Comparison of ENCODE assay signal across 9 cellular contexts in the genomic region with DNA sequence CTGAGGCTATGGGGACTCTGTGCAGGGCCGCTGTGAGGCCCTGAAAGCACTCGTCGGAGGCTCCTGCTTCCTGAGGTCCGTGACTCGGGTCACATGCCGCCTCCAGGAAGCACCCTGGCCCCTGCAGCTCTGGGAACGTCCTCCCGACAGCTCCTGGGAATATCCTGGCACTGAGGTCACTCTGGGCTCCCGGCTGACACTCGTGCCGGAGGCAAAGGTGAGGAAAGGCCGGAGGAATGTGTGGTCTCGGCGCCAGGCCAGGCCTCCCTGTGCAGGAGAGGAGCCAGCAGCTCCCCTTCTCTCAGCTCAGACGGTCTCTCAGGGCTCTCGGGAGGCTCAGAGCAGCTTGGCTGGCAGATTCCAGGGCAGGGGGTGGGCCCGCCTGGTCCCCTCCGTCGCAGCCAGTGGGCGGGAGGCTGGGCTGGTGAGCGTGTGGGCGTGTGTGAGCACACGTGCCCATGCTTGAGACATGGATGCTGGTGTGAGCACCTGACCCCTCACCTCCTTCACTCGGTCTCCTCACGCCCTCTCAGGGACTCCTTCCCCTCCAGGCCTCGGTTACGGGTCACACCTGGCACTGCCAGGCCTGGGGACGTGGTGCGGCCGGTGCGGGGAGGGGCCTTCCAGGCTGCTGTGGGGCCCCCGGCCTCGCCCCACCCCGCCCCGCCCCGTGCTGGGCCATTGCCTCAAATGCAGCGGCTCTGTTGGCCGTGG. TPM values are rescaled to one million over a fixed set of nuclear protein-coding genes. Genes with fewer than 3 reads are reported as not detected.
A peak's percentile ranks its signal among the peaks of the same experiment; 100 is the strongest.
DNase-seq lines count a peak whose midpoint lies in the region; ATAC-seq, FAIRE-seq and TF ChIP-seq lines count a peak whose summit lies in the region.
"Had no signal": no experiment of that assay in that cellular context is flagged by ENCODE, and none has a peak within 500 bp of the region (broad histone marks: within the 10 kb centered on the region; RNA-seq: fewer than 3 reads in every experiment).

No MANE protein-coding gene starts in this region.

- ATAC-seq in SK-N-SH treated with all-trans-retinoic acid at 6 μM for 48 hours (peak; percentile 85), HepG2 (peak; percentile 82)
- peak; percentile 67 for ATAC-seq in stimulated activated naive CD8-positive, alpha-beta T cell treated with anti-CD3 and anti-CD28 coated beads, Interleukin-15, Interleukin-2, amounts not matched to agents 100 U/mL and 50 U/mL, for 24 hours

- H3K4me3 ChIP-seq in HepG2 (replicated peaks in 1 of 3; ENCODE audit: insufficient read depth in 1 of 3, low read depth in 2 of 3, low read length in 3 of 3) = peak overlapping the region; percentile 28 to 64 (median 37); a peak in 5 of 6 replicates

- intact Hi-C loops in HepG2 (cut with micrococcal nuclease; ENCODE audit: unreplicated experiment) = no loop called here

- TF ChIP-seq RAD21 in HepG2 (CRISPR knock-in tag; IDR thresholded peaks at IDR 0.05) = no peak

- no peak for TF ChIP-seq EP300 in HepG2 (IDR thresholded peaks at IDR 0.05; ENCODE audit: low read depth in 2 of 2, low read length in 2 of 2)
- peak; percentile 26; the same call in 1 of the 2 replicates for TF ChIP-seq EP300 in HepG2 (CRISPR knock-in tag; IDR thresholded peaks at IDR 0.05; ENCODE audit: borderline replicate concordance)

- DNase-seq in NCI-H1092 treated with DMSO at 0.1 percent for 48 hours (lab: John Stamatoyannopoulos, UW) (peak; percentile 2), NCI-H1092 (lab: John Stamatoyannopoulos, UW) (no peak), HT1080 (ENCODE audit: low read depth) (peak; percentile 96), dermis blood vessel endothelial cell (peak; percentile 75), HepG2 (ENCODE audit: low spot score) (peak; percentile 79)
- peak; percentile 58 for DNase-seq in stimulated activated naive CD8-positive, alpha-beta T cell treated with anti-CD3 and anti-CD28 coated beads, Interleukin-15, Interleukin-2, amounts not matched to agents 100 U/mL and 50 U/mL, for 24 hours
- DNase-seq in effector CD8-positive, alpha-beta T cell (lab: John Stamatoyannopoulos, UW) = no peak

- H3K4me2 ChIP-seq in HepG2 (ENCODE audit: low read depth, low read length) = peak overlapping the region; percentile 86

- H2AFZ ChIP-seq in HepG2 (ENCODE audit: low read length) = no peak overlapping the region

- H3K27ac ChIP-seq in HepG2 (ENCODE audit: extremely low read length, insufficient read depth, low read length) = peak overlapping the region; percentile 8

- peaks cover 7 to 12% of the 10 kb centered on the region in 2 experiments; a peak in 4 of 5 replicates for H3K27me3 ChIP-seq in HepG2 (ENCODE audit: control insufficient read depth in 1 of 2, insufficient read depth in 2 of 2, low read length in 2 of 2)

- POLR2A ChIA-PET in HepG2 (lab: Yijun Ruan, JAX) = interaction anchor here (1.0 to 1.8 kb wide), 6 partner anchors 9 to 45 kb away, joined by 3 to 11 read pairs (median 5); no protein-coding TSS in a partner anchor

- no peak for FAIRE-seq in HepG2 (lab: Jason Lieb, UNC)
- FAIRE-seq: A204.1 had no signal

- no peaks in the 10 kb centered on the region for H3K36me3 ChIP-seq in HepG2 (replicated peaks in 1 of 2; ENCODE audit: control insufficient read depth in 1 of 2, insufficient read depth in 2 of 2, low read length in 2 of 2)

- no TSS peak for BruUV-seq in HepG2 (replicated peaks; lab: Mats Ljungman, UMichigan)

- TF ChIP-seq POLR2A in HepG2 (IDR thresholded peaks at IDR 0.05; ENCODE audit: insufficient read depth in 1 of 2, low read depth in 2 of 2, low read length in 2 of 2) = peak in 1 of 2 experiments; percentile 31; a peak in 1 of 4 replicates

- H3K4me1 ChIP-seq in HepG2 (ENCODE audit: insufficient read depth, low read length) = peaks cover 14% of the 10 kb centered on the region

- peak overlapping the region; percentile 54 for H3K9ac ChIP-seq in HepG2 (ENCODE audit: insufficient read depth, low read depth, low read length)

- no peaks in the 10 kb centered on the region for H3K79me2 ChIP-seq in HepG2 (ENCODE audit: insufficient read depth, low read length)

- in situ Hi-C loops in HepG2 (cut with HindIII; ENCODE audit: extremely low pct_ligation_motif_present, low pct_unique_long_range_greater_than_20kb) = no loop called here

- 0% methylated on average over 7 of the region's 38 CpGs for WGBS in HepG2 (ENCODE audit: low lambda C conversion rate)

- CTCF ChIA-PET in HepG2 (lab: Yijun Ruan, JAX; ENCODE audit: low intra/inter-chr PET ratio, low total read pairs) = no interaction called here

- no peak for TF ChIP-seq CTCF in HepG2 (CRISPR knock-in tag; IDR thresholded peaks at IDR 0.05)

- H4K20me1 ChIP-seq in HepG2 (ENCODE audit: insufficient read depth, low read length) = no peaks in the 10 kb centered on the region

- H3K9me3 ChIP-seq in HepG2 (ENCODE audit: low read length) = no peaks in the 10 kb centered on the region

RNA-seq across cellular contexts. Expression of a gene that starts 5.5 kb away (rescaled TPM):
- total RNA-seq in HT1080 (2014; rRNA removed; shearing (Covaris generic)) = not detected in 2 replicates
- not detected in 2 replicates for polyA plus RNA-seq in HT1080 (2015; cell fraction: cytosol; rRNA removed)
- polyA plus RNA-seq in HT1080 (2015; cell fraction: nucleus; rRNA removed) = not detected in 2 replicates
- not detected in 2 replicates for total RNA-seq in dermis blood vessel endothelial cell
- total RNA-seq in HepG2 (2016; rRNA removed; fragmentation: Illumina TruSeq; extraction: Trizol) = not detected in 2 replicates
- not detected in 2 replicates for total RNA-seq in HepG2 (2016; cell fraction: cytosol; rRNA removed; fragmentation: Illumina TruSeq; extraction: Trizol; ENCODE audit: low read depth)
- not detected in 2 replicates for total RNA-seq in HepG2 (2016; cell fraction: insoluble cytoplasmic fraction; rRNA removed; fragmentation: Illumina TruSeq; extraction: Trizol)
- total RNA-seq in HepG2 (2016; cell fraction: membrane; rRNA removed; fragmentation: Illumina TruSeq; extraction: Trizol) = not detected in 2 replicates
- not detected in 2 replicates for total RNA-seq in HepG2 (2016; cell fraction: nucleus; rRNA removed; fragmentation: Illumina TruSeq; extraction: Trizol)
- polyA plus RNA-seq in HepG2 (2011; rRNA removed) = 0.03 and 0.05 TPM in 2 replicates
- polyA plus RNA-seq in HepG2 (2011; cell fraction: cytosol; rRNA removed) = 0.04 TPM in 1 of 2 replicates, not detected in the other
- not detected in 2 replicates for polyA plus RNA-seq in HepG2 (2011; cell fraction: nucleus; rRNA removed)
- polyA plus RNA-seq in HepG2 (2012) = 0.07 and 0.08 TPM in 2 replicates
- not detected in 2 replicates for polyA plus RNA-seq in HepG2 (2016; cell fraction: cytosol; fragmentation: Illumina TruSeq; extraction: Trizol; ENCODE audit: low read depth)
- not detected in 2 replicates for polyA plus RNA-seq in HepG2 (2016; cell fraction: insoluble cytoplasmic fraction; fragmentation: Illumina TruSeq; extraction: Trizol; ENCODE audit: low read depth)
- not detected in 2 replicates for polyA plus RNA-seq in HepG2 (2016; cell fraction: membrane; fragmentation: Illumina TruSeq; extraction: Trizol; ENCODE audit: low read depth)
- polyA plus RNA-seq in HepG2 (2016; cell fraction: nucleus; fragmentation: Illumina TruSeq; extraction: Trizol; ENCODE audit: insufficient read depth, low read depth) = not detected in 2 replicates
- 2.1 TPM in 1 of 2 replicates, not detected in the other for polyA minus RNA-seq in HepG2 (2011; rRNA and poly(A)+ RNA removed; ENCODE audit: low replicate concordance)
- not detected in 2 replicates for polyA minus RNA-seq in HepG2 (2011; cell fraction: cytosol; rRNA and poly(A)+ RNA removed)
- 0.26 TPM in 1 of 2 replicates, not detected in the other for polyA minus RNA-seq in HepG2 (2011; cell fraction: nucleus; rRNA and poly(A)+ RNA removed)

RNA-seq across cellular contexts. Expression of a gene that starts 36.3 kb away (rescaled TPM):
- 17.8 and 19.8 TPM in 2 replicates for total RNA-seq in HT1080 (2014; rRNA removed; shearing (Covaris generic))
- 12.3 and 16.1 TPM in 2 replicates for polyA plus RNA-seq in HT1080 (2015; cell fraction: cytosol; rRNA removed)
- polyA plus RNA-seq in HT1080 (2015; cell fraction: nucleus; rRNA removed) = 31.9 and 36.5 TPM in 2 replicates
- total RNA-seq in dermis blood vessel endothelial cell (11.4 and 11.7 TPM in 2 replicates), HepG2 (2016; rRNA removed; fragmentation: Illumina TruSeq; extraction: Trizol) (3.8 and 6.7 TPM in 2 replicates)
- 6.3 and 6.8 TPM in 2 replicates for total RNA-seq in HepG2 (2016; cell fraction: cytosol; rRNA removed; fragmentation: Illumina TruSeq; extraction: Trizol; ENCODE audit: low read depth)
- total RNA-seq in HepG2 (2016; cell fraction: insoluble cytoplasmic fraction; rRNA removed; fragmentation: Illumina TruSeq; extraction: Trizol) = 3.6 and 6.6 TPM in 2 replicates
- 7.4 and 7.9 TPM in 2 replicates for total RNA-seq in HepG2 (2016; cell fraction: membrane; rRNA removed; fragmentation: Illumina TruSeq; extraction: Trizol)
- 6.3 and 7.7 TPM in 2 replicates for total RNA-seq in HepG2 (2016; cell fraction: nucleus; rRNA removed; fragmentation: Illumina TruSeq; extraction: Trizol)
- polyA plus RNA-seq in HepG2 (2011; rRNA removed) = 3.8 and 4.2 TPM in 2 replicates
- polyA plus RNA-seq in HepG2 (2011; cell fraction: cytosol; rRNA removed) = 1.7 and 4.2 TPM in 2 replicates
- polyA plus RNA-seq in HepG2 (2011; cell fraction: nucleus; rRNA removed) = 22.9 and 35.9 TPM in 2 replicates
- 2.8 and 3.2 TPM in 2 replicates for polyA plus RNA-seq in HepG2 (2012)
- polyA plus RNA-seq in HepG2 (2016; cell fraction: cytosol; fragmentation: Illumina TruSeq; extraction: Trizol; ENCODE audit: low read depth) = 4.7 and 6.0 TPM in 2 replicates
- 3.5 and 4.0 TPM in 2 replicates for polyA plus RNA-seq in HepG2 (2016; cell fraction: insoluble cytoplasmic fraction; fragmentation: Illumina TruSeq; extraction: Trizol; ENCODE audit: low read depth)
- polyA plus RNA-seq in HepG2 (2016; cell fraction: membrane; fragmentation: Illumina TruSeq; extraction: Trizol; ENCODE audit: low read depth) = 7.0 and 8.1 TPM in 2 replicates
- 19.9 and 20.1 TPM in 2 replicates for polyA plus RNA-seq in HepG2 (2016; cell fraction: nucleus; fragmentation: Illumina TruSeq; extraction: Trizol; ENCODE audit: insufficient read depth, low read depth)
- polyA minus RNA-seq in HepG2 (2011; rRNA and poly(A)+ RNA removed; ENCODE audit: low replicate concordance) = 2.9 and 5.6 TPM in 2 replicates
- 2.1 and 2.2 TPM in 2 replicates for polyA minus RNA-seq in HepG2 (2011; cell fraction: cytosol; rRNA and poly(A)+ RNA removed)
- 3.7 and 4.5 TPM in 2 replicates for polyA minus RNA-seq in HepG2 (2011; cell fraction: nucleus; rRNA and poly(A)+ RNA removed)

RNA-seq across cellular contexts. Expression of a gene that starts 59.6 kb away (rescaled TPM):
- total RNA-seq in HT1080 (2014; rRNA removed; shearing (Covaris generic)) = 89.9 and 101 TPM in 2 replicates
- polyA plus RNA-seq in HT1080 (2015; cell fraction: cytosol; rRNA removed) = 90.7 and 92.3 TPM in 2 replicates
- 840 and 979 TPM in 2 replicates for polyA plus RNA-seq in HT1080 (2015; cell fraction: nucleus; rRNA removed)
- total RNA-seq in dermis blood vessel endothelial cell (102 and 117 TPM in 2 replicates), HepG2 (2016; rRNA removed; fragmentation: Illumina TruSeq; extraction: Trizol) (7.3 and 29.8 TPM in 2 replicates)
- total RNA-seq in HepG2 (2016; cell fraction: cytosol; rRNA removed; fragmentation: Illumina TruSeq; extraction: Trizol; ENCODE audit: low read depth) = 2.7 and 2.9 TPM in 2 replicates
- 5.9 and 28.3 TPM in 2 replicates for total RNA-seq in HepG2 (2016; cell fraction: insoluble cytoplasmic fraction; rRNA removed; fragmentation: Illumina TruSeq; extraction: Trizol)
- total RNA-seq in HepG2 (2016; cell fraction: membrane; rRNA removed; fragmentation: Illumina TruSeq; extraction: Trizol) = 4.9 and 5.0 TPM in 2 replicates
- total RNA-seq in HepG2 (2016; cell fraction: nucleus; rRNA removed; fragmentation: Illumina TruSeq; extraction: Trizol) = 36.4 and 50.3 TPM in 2 replicates
- polyA plus RNA-seq in HepG2 (2011; rRNA removed) = 65.2 and 82.7 TPM in 2 replicates
- polyA plus RNA-seq in HepG2 (2011; cell fraction: cytosol; rRNA removed) = 37.7 and 58.0 TPM in 2 replicates
- polyA plus RNA-seq in HepG2 (2011; cell fraction: nucleus; rRNA removed) = 667 and 906 TPM in 2 replicates
- polyA plus RNA-seq in HepG2 (2012) = 77.8 and 101 TPM in 2 replicates
- polyA plus RNA-seq in HepG2 (2016; cell fraction: cytosol; fragmentation: Illumina TruSeq; extraction: Trizol; ENCODE audit: low read depth) = 1.4 and 1.5 TPM in 2 replicates
- 10.7 and 15.5 TPM in 2 replicates for polyA plus RNA-seq in HepG2 (2016; cell fraction: insoluble cytoplasmic fraction; fragmentation: Illumina TruSeq; extraction: Trizol; ENCODE audit: low read depth)
- polyA plus RNA-seq in HepG2 (2016; cell fraction: membrane; fragmentation: Illumina TruSeq; extraction: Trizol; ENCODE audit: low read depth) = 3.2 and 3.6 TPM in 2 replicates
- 125 and 134 TPM in 2 replicates for polyA plus RNA-seq in HepG2 (2016; cell fraction: nucleus; fragmentation: Illumina TruSeq; extraction: Trizol; ENCODE audit: insufficient read depth, low read depth)
- polyA minus RNA-seq in HepG2 (2011; rRNA and poly(A)+ RNA removed; ENCODE audit: low replicate concordance) = 23.8 and 86.8 TPM in 2 replicates
- 41.3 and 50.7 TPM in 2 replicates for polyA minus RNA-seq in HepG2 (2011; cell fraction: cytosol; rRNA and poly(A)+ RNA removed)
- polyA minus RNA-seq in HepG2 (2011; cell fraction: nucleus; rRNA and poly(A)+ RNA removed) = 80.3 and 86.4 TPM in 2 replicates

Comparison
In these comparisons a context has a peak if more than half of its experiments do, and no peak if none do; other contexts are left out.
1. DNase-seq: peak in NCI-H1092 treated with DMSO at 0.1 percent for 48 hours (single experiment), HT1080 (single experiment), dermis blood vessel endothelial cell (single experiment), HepG2 (single experiment) and stimulated activated naive CD8-positive, alpha-beta T cell treated with anti-CD3 and anti-CD28 coated beads, Interleukin-15, Interleukin-2, amounts not matched to agents 100 U/mL and 50 U/mL, for 24 hours (single experiment); none in NCI-H1092 (single experiment) and effector CD8-positive, alpha-beta T cell (single experiment).
2. Peak in every context shown above with its lines, with median percentiles within 50 percentile points of each other: ATAC-seq.